Comparison of ENCODE assay signal across 8 cellular contexts in genomic region chr11:3959015-3959917, GRCh38.
DNase-seq lines count a peak whose midpoint lies in the region; ATAC-seq, FAIRE-seq and TF ChIP-seq lines count a peak whose summit lies in the region.
"Had no signal": no experiment of that assay in that cellular context is flagged by ENCODE, and none has a peak within 500 bp of the region (broad histone marks: within the 10 kb centered on the region; RNA-seq: fewer than 3 reads in every experiment).

No MANE protein-coding gene starts in this region.

- no peak for TF ChIP-seq EP300 in GM12878 (IDR thresholded peaks at IDR 0.05; ENCODE audit: borderline replicate concordance in 1 of 2, control insufficient read depth in 1 of 2, low read depth in 2 of 2, low read length in 2 of 2)

- ATAC-seq in HG03442 (IDR thresholded peaks at IDR 0.05; ENCODE audit: unreplicated experiment) (peak; percentile 73), GM12878 (peak; percentile 89)

- SMC1A ChIA-PET in GM12878 (lab: Charles Lee; ENCODE audit: uncharacterized antibody, unreplicated experiment), result interaction anchor here (0.7 to 4.1 kb wide), 15 partner anchors 9 to 115 kb away, joined by 3 to 32 read pairs (median 7); partner anchors contain the start of gene STIM1

- RAD21 ChIA-PET in GM12878 (lab: Charles Lee; ENCODE audit: unreplicated experiment), result interaction anchor here (0.7 to 3.8 kb wide), 12 partner anchors 9 to 122 kb away, joined by 3 to 41 read pairs (median 4); partner anchors contain the start of gene STIM1

- H3K27ac ChIP-seq in GM12878 (ENCODE audit: control insufficient read depth, insufficient read depth), result no peak overlapping the region
- H3K27ac ChIP-seq: SJSA1 had no signal

- no peak overlapping the region for H2AFZ ChIP-seq in GM12878 (ENCODE audit: control insufficient read depth, low read depth, low read length)

- intact Hi-C loops in GM12878 (cut with micrococcal nuclease; ENCODE audit: unreplicated experiment), result loop anchor here (2.0 kb wide), 1 partner anchor 52 kb away; no protein-coding TSS in a partner anchor

- H3K9me3 Mint-ChIP-seq in osteocyte (ENCODE audit: unreplicated experiment), result peaks cover 5% of the 10 kb centered on the region
- H3K9me3 Mint-ChIP-seq in activated naive CD4-positive, alpha-beta T cell treated with anti-CD3 and anti-CD28 coated beads, Interleukin-2, amount 10 ng/mL, durations not matched to agents 7 days and 5 days, result peaks cover 7% of the 10 kb centered on the region

- H3K4me1 Mint-ChIP-seq in osteocyte (ENCODE audit: unreplicated experiment), result peaks cover 35% of the 10 kb centered on the region
- peaks cover 50% of the 10 kb centered on the region for H3K4me1 Mint-ChIP-seq in activated naive CD4-positive, alpha-beta T cell treated with anti-CD3 and anti-CD28 coated beads, Interleukin-2, amount 10 ng/mL, durations not matched to agents 7 days and 5 days

- H3K9me3 ChIP-seq in GM12878 (replicated peaks; ENCODE audit: control insufficient read depth, insufficient read depth, low read length), result no peaks in the 10 kb centered on the region
- H3K9me3 ChIP-seq: SJSA1 had no signal

- H3K4me3 Mint-ChIP-seq in osteocyte (ENCODE audit: unreplicated experiment), result no peak overlapping the region
- H3K4me3 Mint-ChIP-seq in activated naive CD4-positive, alpha-beta T cell treated with anti-CD3 and anti-CD28 coated beads, Interleukin-2, amount 10 ng/mL, durations not matched to agents 7 days and 5 days, result no peak overlapping the region

- CTCF ChIA-PET in GM12878 (lab: Yijun Ruan, JAX), result interaction anchor here (0.6 to 6.5 kb wide), 13 partner anchors 9 to 113 kb away, joined by 3 to 51 read pairs (median 8); partner anchors contain the start of gene STIM1
- CTCF ChIA-PET in activated naive CD4-positive, alpha-beta T cell treated with anti-CD3 and anti-CD28 coated beads, Interleukin-2, amount 10 ng/mL, durations not matched to agents 7 days and 5 days (lab: Charles Lee), result interaction anchor here (0.7 to 4.3 kb wide), 7 partner anchors 12 to 113 kb away, joined by 3 to 20 read pairs (median 3); partner anchors contain the start of gene STIM1

- no peak overlapping the region for H3K4me3 ChIP-seq in GM12878
- H3K4me3 ChIP-seq: SJSA1 had no signal

- POLR2A ChIA-PET in GM12878 (lab: Charles Lee), result interaction anchor here (0.7 kb wide), 2 partner anchors 100 to 123 kb away, joined by 3 read pairs; no protein-coding TSS in a partner anchor

- TF ChIP-seq POLR2A in GM12891 (IDR thresholded peaks at IDR 0.05; ENCODE audit: low read depth, low read length), result no peak
- TF ChIP-seq POLR2A in GM12878 (IDR thresholded peaks at IDR 0.05; ENCODE audit: low read depth, low read length), result no peak

- no peaks in the 10 kb centered on the region for H4K20me1 ChIP-seq in GM12878 (ENCODE audit: control insufficient read depth, insufficient read depth)

- no peak overlapping the region for H3K4me2 ChIP-seq in GM12878 (ENCODE audit: control insufficient read depth, insufficient read depth)

- H3K27ac Mint-ChIP-seq in osteocyte (ENCODE audit: unreplicated experiment), result no peak overlapping the region
- H3K27ac Mint-ChIP-seq in activated naive CD4-positive, alpha-beta T cell treated with anti-CD3 and anti-CD28 coated beads, Interleukin-2, amount 10 ng/mL, durations not matched to agents 7 days and 5 days, result no peak overlapping the region

- no peaks in the 10 kb centered on the region for H3K36me3 ChIP-seq in GM12878 (ENCODE audit: control insufficient read depth in 2 of 2, insufficient read depth in 2 of 2, low read length in 1 of 2)
- H3K36me3 ChIP-seq: SJSA1 had no signal

- peak; percentile 25 to 32 (median 30); a peak in 3 of 6 replicates for TF ChIP-seq CTCF in GM12878 (IDR thresholded peaks at IDR 0.05 in 2 of 3, conservative IDR thresholded peaks at IDR 0.05 in 1 of 3; ENCODE audit: control insufficient read depth in 2 of 3, extremely low read depth in 1 of 3, insufficient read depth in 1 of 3, low read depth in 3 of 3, low read length in 3 of 3)
- peak; percentile 18 for TF ChIP-seq CTCF in osteocyte (IDR thresholded peaks at IDR 0.05)

- H3K36me3 Mint-ChIP-seq in osteocyte (ENCODE audit: unreplicated experiment), result peaks cover 4% of the 10 kb centered on the region
- peaks cover 40% of the 10 kb centered on the region for H3K36me3 Mint-ChIP-seq in activated naive CD4-positive, alpha-beta T cell treated with anti-CD3 and anti-CD28 coated beads, Interleukin-2, amount 10 ng/mL, durations not matched to agents 7 days and 5 days

- peak; percentile 5 for FAIRE-seq in GM12891 (lab: Jason Lieb, UNC)
- FAIRE-seq in GM12878 (lab: Jason Lieb, UNC), result no peak

- no TSS peak for BruUV-seq in GM12878 (replicated peaks; lab: Mats Ljungman, UMichigan)

- H3K27me3 ChIP-seq in GM12878 (replicated peaks in 1 of 2; ENCODE audit: control insufficient read depth in 2 of 2, insufficient read depth in 2 of 2, low read length in 1 of 2), result no peaks in the 10 kb centered on the region
- H3K27me3 ChIP-seq: SJSA1 had no signal

- in situ Hi-C loops in GM12878 (cut with MboI), result no loop called here

- DNase-seq in GM12891 (ENCODE audit: insufficient read length, low spot score), result no peak
- DNase-seq in GM12878 (ENCODE audit: low read depth, low spot score), result no peak
- no peak for DNase-seq in osteocyte (ENCODE audit: extremely low spot score, unreplicated experiment)
- DNase-seq in activated naive CD4-positive, alpha-beta T cell treated with anti-CD3 and anti-CD28 coated beads, Interleukin-2, amount 10 ng/mL, durations not matched to agents 7 days and 5 days, result no peak
- no peak for DNase-seq in NOMO-1 treated with dmso at 0.1 percent for 144 hours (lab: John Stamatoyannopoulos, UW; ENCODE audit: unreplicated experiment)
- no peak for DNase-seq in germinal center (ENCODE audit: low spot score)

- H3K79me2 ChIP-seq in GM12878 (ENCODE audit: control insufficient read depth, insufficient read depth, low read length), result peaks cover 7% of the 10 kb centered on the region

- H3K27me3 Mint-ChIP-seq in osteocyte (ENCODE audit: unreplicated experiment), result no peaks in the 10 kb centered on the region
- H3K27me3 Mint-ChIP-seq in activated naive CD4-positive, alpha-beta T cell treated with anti-CD3 and anti-CD28 coated beads, Interleukin-2, amount 10 ng/mL, durations not matched to agents 7 days and 5 days, result no peaks in the 10 kb centered on the region

- TF ChIP-seq RAD21 in GM12878 (IDR thresholded peaks at IDR 0.05; ENCODE audit: insufficient read depth, low read depth, low read length), result peak; percentile 41; the same call in 1 of the 2 replicates

- no peak overlapping the region for H3K9ac ChIP-seq in GM12878 (ENCODE audit: control insufficient read depth, insufficient read depth, low read length)

- WGBS in GM12878 (ENCODE audit: insufficient coverage, insufficient replicate concordance, low lambda C conversion rate, missing lambda C conversion rate), result 59% methylated on average over 5 of the region's 5 CpGs

- H3K4me1 ChIP-seq in GM12878 (ENCODE audit: control insufficient read depth, insufficient read depth, low read length), result peaks cover 4% of the 10 kb centered on the region; the same call in 1 of the 2 replicates

TF ChIP-seq in GM12891, 5 proteins besides CTCF, POLR2A, EP300 and RAD21:
- no peak for TF ChIP-seq PAX5 (IDR thresholded peaks at IDR 0.05; ENCODE audit: insufficient read depth, low read length, severe bottlenecking)
- TF ChIP-seq SPI1 (IDR thresholded peaks at IDR 0.05; ENCODE audit: low read depth, low read length), result no peak
- no peak for TF ChIP-seq POLR2AphosphoS5 (IDR thresholded peaks at IDR 0.05; ENCODE audit: low read depth, low read length)
- TF ChIP-seq TAF1 (IDR thresholded peaks at IDR 0.05; ENCODE audit: low read depth, low read length), result no peak
- no peak for TF ChIP-seq POU2F2 (IDR thresholded peaks at IDR 0.05; ENCODE audit: low read depth, low read length)

TF ChIP-seq in GM12878, 131 proteins besides CTCF, POLR2A, EP300 and RAD21 (continues in another document):
- TF ChIP-seq JUNB (IDR thresholded peaks at IDR 0.05) (peak; percentile 87), PAX5 (IDR thresholded peaks at IDR 0.05; ENCODE audit: borderline replicate concordance, low read depth, low read length) (peak; percentile 61; the same call in 1 of the 2 replicates), IRF3 (IDR thresholded peaks at IDR 0.05) (no peak), MTA2 (IDR thresholded peaks at IDR 0.05; ENCODE audit: low read depth) (peak; percentile 85), ZNF384 (IDR thresholded peaks at IDR 0.05; ENCODE audit: borderline replicate concordance, low read depth, low read length) (no peak), SUPT20H (IDR thresholded peaks at IDR 0.05; ENCODE audit: borderline replicate concordance, control insufficient read depth, low read depth, low read length) (no peak), RELB (IDR thresholded peaks at IDR 0.05; ENCODE audit: low read depth) (no peak), BCL11A (IDR thresholded peaks at IDR 0.05; ENCODE audit: low read depth, low read length) (peak; percentile 73), MYB (IDR thresholded peaks at IDR 0.05; ENCODE audit: borderline replicate concordance, low read depth, low read length) (no peak), TBL1XR1 (IDR thresholded peaks at IDR 0.05; ENCODE audit: low read depth, low read length) (no peak), IKZF2 (IDR thresholded peaks at IDR 0.05) (peak; percentile 37 to 39; a peak in 3 of 4 replicates), HCFC1 (IDR thresholded peaks at IDR 0.05; ENCODE audit: low read length) (no peak), TCF7 (IDR thresholded peaks at IDR 0.05; ENCODE audit: borderline replicate concordance) (peak; percentile 96)
